13 cellular contexts compared by ENCODE assay signal in genomic region chr12:12336049-12336411, GRCh38. TPM values are rescaled to one million over a fixed set of nuclear protein-coding genes. Genes with fewer than 3 reads are reported as not detected.
DNase-seq lines count a peak whose midpoint lies in the region; ATAC-seq, FAIRE-seq and TF ChIP-seq lines count a peak whose summit lies in the region.
"Had no signal": no experiment of that assay in that cellular context is flagged by ENCODE, and none has a peak within 500 bp of the region (broad histone marks: within the 10 kb centered on the region; RNA-seq: fewer than 3 reads in every experiment).

No MANE protein-coding gene starts in this region.

- intact Hi-C loops in stomach (cut with DNase I; ENCODE audit: low total_unique reads) = loop anchor here (10.0 kb wide), 1 partner anchor 251 kb away; no protein-coding TSS in a partner anchor

- no peak for FAIRE-seq in bronchial epithelial cell (lab: Jason Lieb, UNC)
- FAIRE-seq: endometrium had no signal

- H3K4me3 ChIP-seq in bronchial epithelial cell (ENCODE audit: low read depth, low read length) (no peak overlapping the region), stomach (no peak overlapping the region)
- H3K4me3 ChIP-seq: skin epidermis had no signal

- no peaks in the 10 kb centered on the region for H3K9me3 ChIP-seq in stomach

- no peak for TF ChIP-seq EP300 in stomach (IDR thresholded peaks at IDR 0.05)

- peaks cover 26 to 46% (median 33%) of the 10 kb centered on the region in 4 donors for H3K4me1 ChIP-seq in stomach

- TF ChIP-seq CTCF in bronchial epithelial cell (IDR thresholded peaks at IDR 0.05; ENCODE audit: insufficient read depth, low read length, severe bottlenecking) (no peak), stomach (IDR thresholded peaks at IDR 0.05) (no peak)

- 62 to 80% (median 76%) methylated on average over 5 of the region's 5 CpGs for WGBS in stomach, 5 donors

- H3K27ac ChIP-seq in stomach = peak overlapping the region in 3 of 5 donors; percentile 31 to 75 (median 47)
- H3K27ac ChIP-seq: 22Rv1, skin epidermis had no signal

- H3K27me3 ChIP-seq in bronchial epithelial cell (ENCODE audit: control insufficient read depth, insufficient read depth, low read length) (no peaks in the 10 kb centered on the region), stomach (no peaks in the 10 kb centered on the region)

- DNase-seq in NCI-H2029 (lab: John Stamatoyannopoulos, UW) (peak; percentile 23), NCI-H2029 treated with DMSO at 0.1 percent for 48 hours (lab: John Stamatoyannopoulos, UW) (no peak), bronchial epithelial cell (ENCODE audit: low read depth) (peak; percentile 74), stomach (peak; percentile 42), NCI-H1417 treated with DMSO at 0.1 percent for 48 hours (lab: John Stamatoyannopoulos, UW) (no peak), inferior parietal cortex (ENCODE audit: extremely low spot score) (no peak)
- DNase-seq in activated T-cell treated with anti-CD3 and anti-CD28 coated beads, Interleukin-2, amount 50 U/mL, for 48 hours = no peak
- DNase-seq: HCEC 1CT, NCI-H1436 treated with DMSO at 0.1 percent for 48 hours had no signal

- no peaks in the 10 kb centered on the region for H3K36me3 ChIP-seq in bronchial epithelial cell (ENCODE audit: control insufficient read depth, insufficient read depth, low read length)
- peaks cover 0 to 36% (median 25%) of the 10 kb centered on the region in 4 donors for H3K36me3 ChIP-seq in stomach

- TF ChIP-seq POLR2A in stomach (IDR thresholded peaks at IDR 0.05) = no peak

- ATAC-seq in HG03280 (IDR thresholded peaks at IDR 0.05; ENCODE audit: unreplicated experiment) = peak; percentile 68

RNA-seq across cellular contexts. Expression of gene MANSC1, which starts 14.0 kb away (rescaled TPM):
- total RNA-seq in bronchial epithelial cell (0.79 and 2.6 TPM in 2 replicates), stomach (10 to 100 TPM in 2 of 5 donors, 1 to 10 TPM in 2, under 1 TPM in 1; 0.29 to 35.7 (median 8.8) TPM)
- 10 to 100 TPM in 2 of 3 donors, 1 to 10 TPM in 1; 7.8 to 16.5 (median 10.2) TPM for polyA plus RNA-seq in stomach

RNA-seq across cellular contexts. Expression of gene BORCS5, which starts 20.8 kb away (rescaled TPM):
- total RNA-seq in bronchial epithelial cell (6.7 and 7.9 TPM in 2 replicates), stomach (10 to 100 TPM in 3 of 5 donors, 1 to 10 TPM in 2; 1.3 to 49.0 (median 25.0) TPM)
- 1 to 10 TPM; 5.5 to 8.7 (median 6.3) TPM for polyA plus RNA-seq in stomach

Comparison
In these comparisons a context has a peak if more than half of its experiments do, and no peak if none do; other contexts are left out.
1. DNase-seq: peak in NCI-H2029 (single experiment), bronchial epithelial cell (single experiment) and stomach (single experiment); none in NCI-H2029 treated with DMSO at 0.1 percent for 48 hours (single experiment), NCI-H1417 treated with DMSO at 0.1 percent for 48 hours (single experiment), inferior parietal cortex (single experiment) and activated T-cell treated with anti-CD3 and anti-CD28 coated beads, Interleukin-2, amount 50 U/mL, for 48 hours (0 of 2).